1 cellular context compared by ENCODE assay signal in the genomic region with DNA sequence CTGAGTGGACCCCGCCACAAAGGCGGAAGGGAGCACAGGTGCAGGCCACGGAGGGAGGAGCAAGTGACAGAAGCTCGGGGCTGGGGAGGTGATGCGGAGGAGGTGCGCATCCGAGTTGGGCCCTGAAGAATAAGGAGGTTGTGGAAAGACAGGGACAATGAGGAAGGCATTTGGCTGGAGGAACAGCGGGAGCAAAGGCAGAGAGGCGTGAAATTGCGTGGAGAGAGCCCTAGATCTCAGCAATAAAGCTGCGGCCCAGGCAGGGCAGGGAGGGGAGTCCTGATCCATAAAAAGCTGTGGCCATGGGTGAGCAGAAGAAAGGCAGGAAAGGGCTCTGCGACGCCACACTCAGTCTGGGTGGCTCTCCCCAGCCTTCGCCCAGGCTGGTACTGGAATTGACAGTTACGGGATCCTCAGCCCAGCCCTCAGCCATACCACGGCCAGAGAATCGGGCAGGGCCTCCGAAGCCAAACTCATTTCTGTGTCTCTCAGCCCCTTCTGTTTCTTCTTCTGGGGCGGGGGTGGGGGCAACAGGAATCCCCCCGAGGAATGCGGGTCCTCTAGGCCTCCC.
TF ChIP-seq lines count a peak whose summit lies in the region.

No MANE protein-coding gene starts in this region.

TF ChIP-seq in HepG2, 621 proteins besides CTCF, POLR2A, EP300 and RAD21:
- TF ChIP-seq ZNF891 (CRISPR knock-in tag; IDR thresholded peaks at IDR 0.05), result peak; percentile 18; the same call in 1 of the 2 replicates
- no peak for TF ChIP-seq MATR3 (CRISPR knock-in tag; IDR thresholded peaks at IDR 0.05)
- TF ChIP-seq, protein P1, sequence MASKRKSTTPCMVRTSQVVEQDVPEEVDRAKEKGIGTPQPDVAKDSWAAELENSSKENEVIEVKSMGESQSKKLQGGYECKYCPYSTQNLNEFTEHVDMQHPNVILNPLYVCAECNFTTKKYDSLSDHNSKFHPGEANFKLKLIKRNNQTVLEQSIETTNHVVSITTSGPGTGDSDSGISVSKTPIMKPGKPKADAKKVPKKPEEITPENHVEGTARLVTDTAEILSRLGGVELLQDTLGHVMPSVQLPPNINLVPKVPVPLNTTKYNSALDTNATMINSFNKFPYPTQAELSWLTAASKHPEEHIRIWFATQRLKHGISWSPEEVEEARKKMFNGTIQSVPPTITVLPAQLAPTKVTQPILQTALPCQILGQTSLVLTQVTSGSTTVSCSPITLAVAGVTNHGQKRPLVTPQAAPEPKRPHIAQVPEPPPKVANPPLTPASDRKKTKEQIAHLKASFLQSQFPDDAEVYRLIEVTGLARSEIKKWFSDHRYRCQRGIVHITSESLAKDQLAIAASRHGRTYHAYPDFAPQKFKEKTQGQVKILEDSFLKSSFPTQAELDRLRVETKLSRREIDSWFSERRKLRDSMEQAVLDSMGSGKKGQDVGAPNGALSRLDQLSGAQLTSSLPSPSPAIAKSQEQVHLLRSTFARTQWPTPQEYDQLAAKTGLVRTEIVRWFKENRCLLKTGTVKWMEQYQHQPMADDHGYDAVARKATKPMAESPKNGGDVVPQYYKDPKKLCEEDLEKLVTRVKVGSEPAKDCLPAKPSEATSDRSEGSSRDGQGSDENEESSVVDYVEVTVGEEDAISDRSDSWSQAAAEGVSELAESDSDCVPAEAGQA (IDR thresholded peaks at IDR 0.05; ENCODE audit: low read depth), result no peak
- TF ChIP-seq, protein P1 (CRISPR knock-in tag; IDR thresholded peaks at IDR 0.05; ENCODE audit: borderline replicate concordance), result no peak
- TF ChIP-seq ZNF263 (CRISPR knock-in tag; IDR thresholded peaks at IDR 0.05), result peak; percentile 53; the same call in 1 of the 2 replicates
- TF ChIP-seq ONECUT2 (CRISPR knock-in tag; IDR thresholded peaks at IDR 0.05), result no peak
- no peak for TF ChIP-seq ZNF652 (CRISPR knock-in tag; IDR thresholded peaks at IDR 0.05; ENCODE audit: borderline replicate concordance, low read depth)
- TF ChIP-seq, protein P2, sequence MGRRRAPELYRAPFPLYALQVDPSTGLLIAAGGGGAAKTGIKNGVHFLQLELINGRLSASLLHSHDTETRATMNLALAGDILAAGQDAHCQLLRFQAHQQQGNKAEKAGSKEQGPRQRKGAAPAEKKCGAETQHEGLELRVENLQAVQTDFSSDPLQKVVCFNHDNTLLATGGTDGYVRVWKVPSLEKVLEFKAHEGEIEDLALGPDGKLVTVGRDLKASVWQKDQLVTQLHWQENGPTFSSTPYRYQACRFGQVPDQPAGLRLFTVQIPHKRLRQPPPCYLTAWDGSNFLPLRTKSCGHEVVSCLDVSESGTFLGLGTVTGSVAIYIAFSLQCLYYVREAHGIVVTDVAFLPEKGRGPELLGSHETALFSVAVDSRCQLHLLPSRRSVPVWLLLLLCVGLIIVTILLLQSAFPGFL (CRISPR knock-in tag; IDR thresholded peaks at IDR 0.05), result no peak
